Comparison of ENCODE assay signal across 14 cellular contexts in genomic region chr2:232322560-232323327, GRCh38. TPM values are rescaled to one million over a fixed set of nuclear protein-coding genes. Genes with fewer than 3 reads are reported as not detected.
A peak's percentile ranks its signal among the peaks of the same experiment; 100 is the strongest.
DNase-seq lines count a peak whose midpoint lies in the region; ATAC-seq and TF ChIP-seq lines count a peak whose summit lies in the region.
"Had no signal": no experiment of that assay in that cellular context is flagged by ENCODE, and none has a peak within 500 bp of the region (broad histone marks: within the 10 kb centered on the region; RNA-seq: fewer than 3 reads in every experiment).

No MANE protein-coding gene starts in this region.

- peaks cover 18% of the 10 kb centered on the region for H3K4me1 ChIP-seq in vagina

- intact Hi-C loops in vagina (cut with DNase I) = no loop called here

- TF ChIP-seq CTCF in RWPE1 (conservative IDR thresholded peaks at IDR 0.05; ENCODE audit: low read depth) (no peak), vagina (IDR thresholded peaks at IDR 0.05) (no peak)

- H3K27ac ChIP-seq in RWPE1 (peak overlapping the region; percentile 55), vagina (no peak overlapping the region)
- H3K27ac ChIP-seq: ovary had no signal

- H3K9me3 ChIP-seq in vagina = no peaks in the 10 kb centered on the region
- H3K9me3 ChIP-seq: ovary had no signal

- peak overlapping the region; percentile 6 for H3K27ac Mint-ChIP-seq in activated T-cell treated with anti-CD3 and anti-CD28 coated beads, Interleukin-2, amount 50 U/mL, for 72 hours
- H3K27ac Mint-ChIP-seq in effector memory CD8-positive, alpha-beta T cell = peak overlapping the region; percentile 85 to 88
- peak overlapping the region; percentile 76 for H3K27ac Mint-ChIP-seq in stimulated activated effector memory CD8-positive, alpha-beta T cell treated with anti-CD3 and anti-CD28 coated beads, Interleukin-12 subunit alpha, Interleukin-12 subunit beta, amount 100 ng/mL, for 72 hours
- H3K27ac Mint-ChIP-seq: memory B cell had no signal

- H3K27me3 Mint-ChIP-seq in activated T-cell treated with anti-CD3 and anti-CD28 coated beads, Interleukin-2, amount 50 U/mL, for 72 hours (ENCODE audit: low read depth) = no peaks in the 10 kb centered on the region
- no peaks in the 10 kb centered on the region for H3K27me3 Mint-ChIP-seq in effector memory CD8-positive, alpha-beta T cell
- H3K27me3 Mint-ChIP-seq: memory B cell had no signal

- no peak overlapping the region for H3K4me3 ChIP-seq in vagina
- H3K4me3 ChIP-seq: ovary had no signal

- peaks cover 0 to 2% of the 10 kb centered on the region in 2 donors for H3K36me3 Mint-ChIP-seq in activated T-cell treated with anti-CD3 and anti-CD28 coated beads, Interleukin-2, amount 50 U/mL, for 72 hours (ENCODE audit: insufficient read depth in 2 of 2)
- peaks cover 7% of the 10 kb centered on the region for H3K36me3 Mint-ChIP-seq in effector memory CD8-positive, alpha-beta T cell (ENCODE audit: insufficient read depth)
- no peaks in the 10 kb centered on the region for H3K36me3 Mint-ChIP-seq in stimulated activated effector memory CD8-positive, alpha-beta T cell treated with anti-CD3 and anti-CD28 coated beads, Interleukin-12 subunit alpha, Interleukin-12 subunit beta, amount 100 ng/mL, for 72 hours

- H3K36me3 ChIP-seq in vagina = no peaks in the 10 kb centered on the region
- H3K36me3 ChIP-seq: ovary had no signal

- no peak for ATAC-seq in activated T-cell treated with anti-CD3 and anti-CD28 coated beads, Interleukin-2, amount 50 U/mL, for 72 hours (replicated peaks in 1 of 2)
- no peak for ATAC-seq in effector memory CD8-positive, alpha-beta T cell (replicated peaks)
- ATAC-seq in stimulated activated effector memory CD8-positive, alpha-beta T cell treated with anti-CD3 and anti-CD28 coated beads, Interleukin-12 subunit alpha, Interleukin-12 subunit beta, amount 100 ng/mL, for 72 hours = no peak
- no peak for ATAC-seq in HG02870 (IDR thresholded peaks at IDR 0.05; ENCODE audit: unreplicated experiment)

- no peaks in the 10 kb centered on the region for H3K27me3 ChIP-seq in vagina
- H3K27me3 ChIP-seq: ovary had no signal

- CTCF ChIA-PET in RWPE1 (lab: Yijun Ruan, JAX) = interaction anchor here (1.0 to 1.6 kb wide), 2 partner anchors 397 to 416 kb away, joined by 3 to 4 read pairs; no protein-coding TSS in a partner anchor

- no peaks in the 10 kb centered on the region for H3K9me3 Mint-ChIP-seq in activated T-cell treated with anti-CD3 and anti-CD28 coated beads, Interleukin-2, amount 50 U/mL, for 72 hours
- H3K9me3 Mint-ChIP-seq in effector memory CD8-positive, alpha-beta T cell = no peaks in the 10 kb centered on the region
- H3K9me3 Mint-ChIP-seq in stimulated activated effector memory CD8-positive, alpha-beta T cell treated with anti-CD3 and anti-CD28 coated beads, Interleukin-12 subunit alpha, Interleukin-12 subunit beta, amount 100 ng/mL, for 72 hours = no peaks in the 10 kb centered on the region
- H3K9me3 Mint-ChIP-seq: memory B cell had no signal

- TF ChIP-seq POLR2A in vagina (IDR thresholded peaks at IDR 0.05) = no peak

- POLR2A ChIA-PET in RWPE1 (lab: Yijun Ruan, JAX; ENCODE audit: low non-redundant PET) = no interaction called here

- H3K4me3 Mint-ChIP-seq in activated T-cell treated with anti-CD3 and anti-CD28 coated beads, Interleukin-2, amount 50 U/mL, for 72 hours = peak overlapping the region; percentile 13 to 64
- H3K4me3 Mint-ChIP-seq in effector memory CD8-positive, alpha-beta T cell = peak overlapping the region in 1 of 2 donors; percentile 21
- no peak overlapping the region for H3K4me3 Mint-ChIP-seq in stimulated activated effector memory CD8-positive, alpha-beta T cell treated with anti-CD3 and anti-CD28 coated beads, Interleukin-12 subunit alpha, Interleukin-12 subunit beta, amount 100 ng/mL, for 72 hours
- H3K4me3 Mint-ChIP-seq: memory B cell had no signal

- DNase-seq in activated T-cell treated with anti-CD3 and anti-CD28 coated beads, Interleukin-2, amount 50 U/mL, for 72 hours = no peak
- DNase-seq in activated T-cell treated with anti-CD3 and anti-CD28 coated beads, Interleukin-2, amount 50 U/mL, for 1 hour = no peak
- DNase-seq in RWPE1 (ENCODE audit: low spot score) (no peak), vagina (ENCODE audit: extremely low spot score in 2 of 2) (no peak), AG20443 (ENCODE audit: low spot score) (no peak)
- no peak for DNase-seq in effector memory CD8-positive, alpha-beta T cell
- no peak for DNase-seq in stimulated activated effector memory CD8-positive, alpha-beta T cell treated with anti-CD3 and anti-CD28 coated beads, Interleukin-12 subunit alpha, Interleukin-12 subunit beta, amount 100 ng/mL, for 72 hours (ENCODE audit: low spot score in 2 of 2)
- DNase-seq: KG1, NCI-H2029 treated with DMSO at 0.1 percent for 48 hours, NCI-H748 treated with DMSO at 0.1 percent for 48 hours, ovary, SHP77 had no signal

- peaks cover 61% of the 10 kb centered on the region for H3K4me1 Mint-ChIP-seq in activated T-cell treated with anti-CD3 and anti-CD28 coated beads, Interleukin-2, amount 50 U/mL, for 72 hours (ENCODE audit: low read depth)
- peaks cover 15 to 30% of the 10 kb centered on the region in 2 donors for H3K4me1 Mint-ChIP-seq in effector memory CD8-positive, alpha-beta T cell (ENCODE audit: low read depth in 2 of 2)
- peaks cover 31% of the 10 kb centered on the region for H3K4me1 Mint-ChIP-seq in stimulated activated effector memory CD8-positive, alpha-beta T cell treated with anti-CD3 and anti-CD28 coated beads, Interleukin-12 subunit alpha, Interleukin-12 subunit beta, amount 100 ng/mL, for 72 hours

RNA-seq across cellular contexts. Expression of gene ALPP, which starts 55.8 kb away (rescaled TPM):
- total RNA-seq in activated T-cell treated with anti-CD3 and anti-CD28 coated beads, Interleukin-2, amount 50 U/mL, for 72 hours = not detected
- not detected for total RNA-seq in vagina

Comparison
In these comparisons a context has a peak if more than half of its experiments do, and no peak if none do; other contexts are left out.
1. H3K27ac Mint-ChIP-seq: peak in every context shown above with its lines; median percentile 86 in effector memory CD8-positive, alpha-beta T cell; 76 in stimulated activated effector memory CD8-positive, alpha-beta T cell treated with anti-CD3 and anti-CD28 coated beads, Interleukin-12 subunit alpha, Interleukin-12 subunit beta, amount 100 ng/mL, for 72 hours; 6 in activated T-cell treated with anti-CD3 and anti-CD28 coated beads, Interleukin-2, amount 50 U/mL, for 72 hours.